In the genomic region with DNA sequence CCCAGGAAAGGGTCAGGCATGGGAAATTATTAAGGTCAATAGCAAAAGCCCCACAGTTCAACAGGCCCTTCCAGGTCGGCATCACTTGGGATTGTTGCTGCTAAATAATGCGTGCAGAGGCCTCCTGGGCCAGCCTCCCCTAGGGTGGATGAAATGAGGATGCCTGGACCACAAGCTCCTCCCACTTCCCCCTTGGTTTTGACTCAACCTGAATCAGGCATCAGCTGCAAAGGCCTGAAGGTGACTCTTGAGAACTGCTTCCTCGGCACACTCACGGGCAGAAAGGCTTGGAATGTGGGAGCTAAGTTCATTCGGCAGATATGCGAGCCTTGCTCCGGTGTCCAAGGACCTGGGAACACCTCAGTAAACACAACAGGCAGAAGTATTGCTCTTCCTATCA, we compare ENCODE assay signal across 10 cellular contexts.
DNase-seq lines count a peak whose midpoint lies in the region; ATAC-seq, FAIRE-seq and TF ChIP-seq lines count a peak whose summit lies in the region.
"Had no signal": no experiment of that assay in that cellular context is flagged by ENCODE, and none has a peak within 500 bp of the region (broad histone marks: within the 10 kb centered on the region; RNA-seq: fewer than 3 reads in every experiment).

No MANE protein-coding gene starts in this region.

- H3K4me1 ChIP-seq in GM12878 (ENCODE audit: control insufficient read depth, insufficient read depth, low read length), result peaks cover 69% of the 10 kb centered on the region

- peaks cover 79% of the 10 kb centered on the region for H3K36me3 Mint-ChIP-seq in T-helper 2 cell treated with Interferon-gamma antibody and Interleukin-4, amounts not matched to agents 5 μg/mL and 100 μg/mL, for 36 hours (ENCODE audit: low read depth)
- peaks cover 21% of the 10 kb centered on the region for H3K36me3 Mint-ChIP-seq in WTC11

- SMC1A ChIA-PET in GM12878 (lab: Charles Lee; ENCODE audit: uncharacterized antibody, unreplicated experiment), result interaction anchor here (0.9 to 3.4 kb wide), 18 partner anchors 8 to 148 kb away, joined by 3 to 18 read pairs (median 4); no protein-coding TSS in a partner anchor

- intact Hi-C loops in GM12878 (cut with micrococcal nuclease; ENCODE audit: unreplicated experiment), result loop anchor here (2.0 kb wide), 2 partner anchors 62 to 146 kb away; no protein-coding TSS in a partner anchor

- peak overlapping the region; percentile 18; the same call in 1 of the 2 replicates for H3K9ac ChIP-seq in GM12878 (ENCODE audit: control insufficient read depth, insufficient read depth, low read length)

- H3K4me3 ChIP-seq in GM12878, result peak overlapping the region; percentile 26; the same call in 1 of the 2 replicates
- H3K4me3 ChIP-seq: body of pancreas, thoracic aorta had no signal

- in situ Hi-C loops in GM12878 (cut with MboI), result loop anchor here (10.0 kb wide), 1 partner anchor 62 kb away; no protein-coding TSS in a partner anchor

- peak overlapping the region; percentile 99 for H3K27ac Mint-ChIP-seq in T-helper 2 cell treated with Interferon-gamma antibody and Interleukin-4, amounts not matched to agents 5 μg/mL and 100 μg/mL, for 36 hours
- no peak overlapping the region for H3K27ac Mint-ChIP-seq in WTC11

- FAIRE-seq in GM19239 (lab: Jason Lieb, UNC) (peak; percentile 98), GM12878 (lab: Jason Lieb, UNC) (peak; percentile 75)

- POLR2A ChIA-PET in GM12878 (lab: Charles Lee) (interaction anchor here (0.7 to 2.1 kb wide), 6 partner anchors 38 to 149 kb away, joined by 3 to 8 read pairs (median 4); a partner anchor contains a TSS), WTC11 (lab: Charles Lee) (no interaction called here)

- no peak overlapping the region for H2AFZ ChIP-seq in GM12878 (ENCODE audit: control insufficient read depth, low read depth, low read length)

- DNase-seq in GM19239 (ENCODE audit: insufficient read length, low spot score), result peak; percentile 55
- peak; percentile 84 for DNase-seq in T-helper 2 cell treated with Interferon-gamma antibody and Interleukin-4, amounts not matched to agents 5 μg/mL and 100 μg/mL, for 36 hours (ENCODE audit: low spot score)
- peak; percentile 69 for DNase-seq in GM12878 (ENCODE audit: low read depth, low spot score)
- peak; percentile 74 to 80 for DNase-seq in stimulated activated CD4-positive, alpha-beta T cell treated with anti-CD3 and anti-CD28 coated beads, Interleukin-2, amount 100 ng/mL, for 24 hours
- DNase-seq in NCI-H1694 (lab: John Stamatoyannopoulos, UW), result no peak
- no peak for DNase-seq in AG08395 (ENCODE audit: low spot score)
- DNase-seq in WTC11 (ENCODE audit: low spot score), result no peak

- no peaks in the 10 kb centered on the region for H3K9me3 ChIP-seq in GM12878 (replicated peaks; ENCODE audit: control insufficient read depth, insufficient read depth, low read length)
- H3K9me3 ChIP-seq: body of pancreas, thoracic aorta had no signal

- TF ChIP-seq CTCF in GM12878 (IDR thresholded peaks at IDR 0.05 in 2 of 3, conservative IDR thresholded peaks at IDR 0.05 in 1 of 3; ENCODE audit: control insufficient read depth in 2 of 3, extremely low read depth in 1 of 3, insufficient read depth in 1 of 3, low read depth in 3 of 3, low read length in 3 of 3) (no peak), WTC11 (IDR thresholded peaks at IDR 0.05) (no peak)

- H3K27ac ChIP-seq in GM12878 (ENCODE audit: control insufficient read depth, insufficient read depth), result peak overlapping the region; percentile 97

- no peak for TF ChIP-seq RAD21 in GM12878 (IDR thresholded peaks at IDR 0.05; ENCODE audit: insufficient read depth, low read depth, low read length)

- 2% methylated on average over 7 of the region's 7 CpGs for WGBS in GM12878 (ENCODE audit: insufficient coverage, insufficient replicate concordance, low lambda C conversion rate, missing lambda C conversion rate)

- peaks cover 82% of the 10 kb centered on the region for H3K4me1 Mint-ChIP-seq in T-helper 2 cell treated with Interferon-gamma antibody and Interleukin-4, amounts not matched to agents 5 μg/mL and 100 μg/mL, for 36 hours (ENCODE audit: low read depth)
- peaks cover 41% of the 10 kb centered on the region for H3K4me1 Mint-ChIP-seq in WTC11

- peak overlapping the region; percentile 93 for H3K4me3 Mint-ChIP-seq in T-helper 2 cell treated with Interferon-gamma antibody and Interleukin-4, amounts not matched to agents 5 μg/mL and 100 μg/mL, for 36 hours
- H3K4me3 Mint-ChIP-seq in WTC11, result no peak overlapping the region

- TF ChIP-seq EP300 in GM12878 (IDR thresholded peaks at IDR 0.05; ENCODE audit: borderline replicate concordance in 1 of 2, control insufficient read depth in 1 of 2, low read depth in 2 of 2, low read length in 2 of 2), result peak; percentile 76 to 86

- no peaks in the 10 kb centered on the region for H3K27me3 Mint-ChIP-seq in T-helper 2 cell treated with Interferon-gamma antibody and Interleukin-4, amounts not matched to agents 5 μg/mL and 100 μg/mL, for 36 hours (ENCODE audit: low read depth)
- no peaks in the 10 kb centered on the region for H3K27me3 Mint-ChIP-seq in WTC11 (ENCODE audit: low read depth)

- no peaks in the 10 kb centered on the region for H4K20me1 ChIP-seq in GM12878 (ENCODE audit: control insufficient read depth, insufficient read depth)

- no TSS peak for BruUV-seq in GM12878 (replicated peaks; lab: Mats Ljungman, UMichigan)

- no peaks in the 10 kb centered on the region for H3K9me3 Mint-ChIP-seq in T-helper 2 cell treated with Interferon-gamma antibody and Interleukin-4, amounts not matched to agents 5 μg/mL and 100 μg/mL, for 36 hours
- H3K9me3 Mint-ChIP-seq in WTC11, result no peaks in the 10 kb centered on the region

- CTCF ChIA-PET in GM12878 (lab: Yijun Ruan, JAX), result interaction anchor here (0.6 to 3.3 kb wide), 15 partner anchors 8 to 636 kb away, joined by 3 to 15 read pairs (median 4); no protein-coding TSS in a partner anchor
- CTCF ChIA-PET in WTC11 (lab: Charles Lee), result interaction anchor here (1.2 to 1.5 kb wide), 3 partner anchors 60 to 149 kb away, joined by 3 to 6 read pairs (median 3); no protein-coding TSS in a partner anchor

- peaks cover 6 to 16% of the 10 kb centered on the region in 2 experiments; a peak in 3 of 4 replicates for H3K36me3 ChIP-seq in GM12878 (ENCODE audit: control insufficient read depth in 2 of 2, insufficient read depth in 2 of 2, low read length in 1 of 2)
- H3K36me3 ChIP-seq: thoracic aorta had no signal

- RAD21 ChIA-PET in GM12878 (lab: Charles Lee; ENCODE audit: unreplicated experiment), result interaction anchor here (0.9 to 3.6 kb wide), 16 partner anchors 8 to 149 kb away, joined by 3 to 21 read pairs (median 6); a partner anchor contains a TSS

- H3K4me2 ChIP-seq in GM12878 (ENCODE audit: control insufficient read depth, insufficient read depth), result peak overlapping the region; percentile 93

- no peak for TF ChIP-seq POLR2A in GM12878 (IDR thresholded peaks at IDR 0.05; ENCODE audit: low read depth, low read length)

- ATAC-seq in HG03175 (IDR thresholded peaks at IDR 0.05; ENCODE audit: unreplicated experiment) (peak; percentile 40), GM12878 (peak; percentile 63), WTC11 (no peak)

- peaks cover 18% of the 10 kb centered on the region for H3K79me2 ChIP-seq in GM12878 (ENCODE audit: control insufficient read depth, insufficient read depth, low read length)

- H3K27me3 ChIP-seq in GM12878 (replicated peaks in 1 of 2; ENCODE audit: control insufficient read depth in 2 of 2, insufficient read depth in 2 of 2, low read length in 1 of 2), result no peaks in the 10 kb centered on the region
- H3K27me3 ChIP-seq: body of pancreas had no signal

TF ChIP-seq in GM12878, 131 proteins besides CTCF, POLR2A, EP300 and RAD21 (continues in another document):
- TF ChIP-seq NR2F1 (conservative IDR thresholded peaks at IDR 0.05), result 0 out of 2 replicates have a peak, but pooled peaks have one; percentile 18
- TF ChIP-seq GATAD2B (conservative IDR thresholded peaks at IDR 0.05; ENCODE audit: low read depth), result no peak
- no peak for TF ChIP-seq SMAD1 (IDR thresholded peaks at IDR 0.05; ENCODE audit: low read depth, partially characterized antibody)
- TF ChIP-seq CBFB (IDR thresholded peaks at IDR 0.05; ENCODE audit: low read depth), result peak; percentile 94
- peak; percentile 22; the same call in 1 of the 2 replicates for TF ChIP-seq DPF2 (IDR thresholded peaks at IDR 0.05)
- no peak for TF ChIP-seq SMARCA5 (IDR thresholded peaks at IDR 0.05)
- TF ChIP-seq MXI1 (IDR thresholded peaks at IDR 0.05; ENCODE audit: low read depth, low read length), result no peak

TF ChIP-seq in WTC11, 78 proteins besides CTCF, POLR2A, EP300 and RAD21:
- TF ChIP-seq, protein P1, sequence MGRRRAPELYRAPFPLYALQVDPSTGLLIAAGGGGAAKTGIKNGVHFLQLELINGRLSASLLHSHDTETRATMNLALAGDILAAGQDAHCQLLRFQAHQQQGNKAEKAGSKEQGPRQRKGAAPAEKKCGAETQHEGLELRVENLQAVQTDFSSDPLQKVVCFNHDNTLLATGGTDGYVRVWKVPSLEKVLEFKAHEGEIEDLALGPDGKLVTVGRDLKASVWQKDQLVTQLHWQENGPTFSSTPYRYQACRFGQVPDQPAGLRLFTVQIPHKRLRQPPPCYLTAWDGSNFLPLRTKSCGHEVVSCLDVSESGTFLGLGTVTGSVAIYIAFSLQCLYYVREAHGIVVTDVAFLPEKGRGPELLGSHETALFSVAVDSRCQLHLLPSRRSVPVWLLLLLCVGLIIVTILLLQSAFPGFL (CRISPR knock-in tag; IDR thresholded peaks at IDR 0.05; ENCODE audit: borderline replicate concordance), result no peak
- TF ChIP-seq NR1H2 (CRISPR knock-in tag; IDR thresholded peaks at IDR 0.05), result no peak
- no peak for TF ChIP-seq KAT7 (CRISPR knock-in tag; IDR thresholded peaks at IDR 0.05; ENCODE audit: borderline replicate concordance)
- TF ChIP-seq CREM (CRISPR knock-in tag; IDR thresholded peaks at IDR 0.05), result no peak
- TF ChIP-seq TEAD4 (CRISPR knock-in tag; IDR thresholded peaks at IDR 0.05), result no peak
- no peak for TF ChIP-seq TCF7 (CRISPR knock-in tag; IDR thresholded peaks at IDR 0.05; ENCODE audit: low read depth)
- no peak for TF ChIP-seq TP53 (CRISPR knock-in tag; IDR thresholded peaks at IDR 0.05)
- TF ChIP-seq, protein P2, sequence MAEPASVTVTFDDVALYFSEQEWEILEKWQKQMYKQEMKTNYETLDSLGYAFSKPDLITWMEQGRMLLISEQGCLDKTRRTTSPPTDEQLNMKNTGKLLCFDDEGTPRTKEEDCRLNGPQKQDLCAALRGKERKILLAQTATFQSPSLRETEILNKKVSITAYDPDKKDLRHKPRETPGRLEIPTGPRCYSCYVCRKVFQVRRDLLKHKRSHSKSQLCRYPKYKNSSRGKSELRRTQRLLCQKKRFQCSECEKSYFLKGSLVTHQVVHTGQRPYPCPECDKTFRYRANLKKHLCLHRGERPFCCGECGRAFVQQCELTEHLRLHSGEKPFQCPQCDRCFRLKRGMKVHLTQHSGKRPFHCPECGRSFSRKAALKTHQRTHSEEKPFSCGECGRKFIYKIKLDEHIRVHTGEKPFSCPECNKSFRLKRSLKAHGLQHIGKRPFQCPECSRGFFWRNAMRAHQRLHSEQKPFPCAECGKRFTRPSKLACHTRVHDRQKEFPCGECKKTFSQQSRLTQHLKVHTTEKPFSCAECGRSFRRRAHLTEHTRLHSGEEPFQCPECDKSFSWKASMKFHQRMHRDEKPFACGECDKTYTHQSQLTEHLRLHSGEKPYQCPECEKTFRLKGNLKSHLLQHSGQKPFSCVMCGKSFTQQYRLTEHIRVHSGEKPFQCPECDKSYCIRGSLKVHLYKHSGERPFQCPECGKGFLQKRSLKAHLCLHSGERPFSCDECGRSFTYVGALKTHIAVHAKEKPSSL (CRISPR knock-in tag; conservative IDR thresholded peaks at IDR 0.05), result no peak

Comparison
In these comparisons a context has a peak if more than half of its experiments do, and no peak if none do; other contexts are left out.
1. DNase-seq: peak in GM19239 (single experiment), T-helper 2 cell treated with Interferon-gamma antibody and Interleukin-4, amounts not matched to agents 5 μg/mL and 100 μg/mL, for 36 hours (single experiment), GM12878 (single experiment) and stimulated activated CD4-positive, alpha-beta T cell treated with anti-CD3 and anti-CD28 coated beads, Interleukin-2, amount 100 ng/mL, for 24 hours (2 of 2); none in NCI-H1694 (single experiment), AG08395 (single experiment) and WTC11 (single experiment).